ENCODE assay signal across 23 cellular contexts in the genomic region with DNA sequence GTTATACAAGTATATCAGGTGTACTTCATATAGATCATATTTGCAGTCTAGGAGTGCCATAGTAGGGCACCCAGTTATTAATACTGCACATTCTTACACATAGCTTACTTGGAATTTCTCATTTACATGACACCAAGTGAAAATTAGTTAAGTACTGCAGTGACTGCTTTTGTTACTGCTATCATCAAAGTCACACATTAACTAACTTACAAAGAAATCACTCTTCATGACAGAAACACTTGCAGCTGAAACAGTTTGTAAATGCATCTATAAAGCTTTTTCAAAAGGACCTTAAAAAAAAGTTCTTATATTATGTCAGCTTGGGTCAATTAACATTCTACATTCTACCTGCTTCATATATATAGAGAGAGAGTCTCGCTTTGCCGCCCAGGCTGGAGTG. TPM values are rescaled to one million over a fixed set of nuclear protein-coding genes. Genes with fewer than 3 reads are reported as not detected.
A peak's percentile ranks its signal among the peaks of the same experiment; 100 is the strongest.
DNase-seq lines count a peak whose midpoint lies in the region; ATAC-seq, FAIRE-seq and TF ChIP-seq lines count a peak whose summit lies in the region.
"Had no signal": no experiment of that assay in that cellular context is flagged by ENCODE, and none has a peak within 500 bp of the region (broad histone marks: within the 10 kb centered on the region; RNA-seq: fewer than 3 reads in every experiment).

No MANE protein-coding gene starts in this region.

- DNase-seq in kidney tubule cell (ENCODE audit: low spot score) (peak; percentile 5), mucosa of descending colon (no peak), D721Med (ENCODE audit: insufficient read length, low spot score) (no peak)
- DNase-seq: 8988T; ACHN; Caco-2; Calu3; CD4-positive, alpha-beta T cell; CD8-positive, alpha-beta T cell; DMS 273 treated with DMSO at 0.1 percent for 48 hours; DMS153; DMS53; DMS79; DND-41; GF-D8 had no signal

- H3K4me3 ChIP-seq in mucosa of descending colon: no peak overlapping the region
- H3K4me3 ChIP-seq: BLaER1 treated with 17β-estradiol and CSF1 and Interleukin-3, amounts not matched to agents 10 nM and 100 nM had no signal

- ATAC-seq in mucosa of descending colon: peak; percentile 27
- no peak for ATAC-seq in HG03460 (IDR thresholded peaks at IDR 0.05; ENCODE audit: unreplicated experiment)
- no peak for ATAC-seq in GM18517 (IDR thresholded peaks at IDR 0.05; ENCODE audit: unreplicated experiment)
- ATAC-seq: CD8-positive, alpha-beta T cell had no signal

- intact Hi-C loops in mucosa of descending colon (cut with DNase I, micrococcal nuclease): no loop called here

- H3K36me3 ChIP-seq in mucosa of descending colon (ENCODE audit: low read depth): no peaks in the 10 kb centered on the region
- H3K36me3 ChIP-seq: BLaER1 treated with 17β-estradiol and CSF1 and Interleukin-3, amounts not matched to agents 10 nM and 100 nM had no signal

- H3K9me3 ChIP-seq in mucosa of descending colon: no peaks in the 10 kb centered on the region
- H3K9me3 ChIP-seq: Caco-2 had no signal

- FAIRE-seq in D721Med (lab: Jason Lieb, UNC): no peak
- FAIRE-seq: A204.1, G401.6, GM12891 had no signal

- no peaks in the 10 kb centered on the region for H3K4me1 ChIP-seq in mucosa of descending colon (ENCODE audit: low read depth)
- H3K4me1 ChIP-seq: BLaER1 treated with 17β-estradiol and CSF1 and Interleukin-3, amounts not matched to agents 10 nM and 100 nM; Caco-2 had no signal

- TF ChIP-seq CTCF in mucosa of descending colon (IDR thresholded peaks at IDR 0.05) (no peak), D721Med (IDR thresholded peaks at IDR 0.05; ENCODE audit: insufficient read depth, missing control alignments) (no peak)

RNA-seq across cellular contexts. Expression of a gene that starts 17.8 kb away (rescaled TPM):
- 10 to 100 TPM in 2 of 3 donors, 1 to 10 TPM in 1; 9.8 to 14.7 (median 14.0) TPM for total RNA-seq in mucosa of descending colon

RNA-seq across cellular contexts. Expression of a gene that starts 29.9 kb away (rescaled TPM):
- total RNA-seq in mucosa of descending colon: 1 to 10 TPM; 1.4 to 2.8 (median 2.5) TPM
- total RNA-seq: A673, B cell had no signal
